In the genomic region with DNA sequence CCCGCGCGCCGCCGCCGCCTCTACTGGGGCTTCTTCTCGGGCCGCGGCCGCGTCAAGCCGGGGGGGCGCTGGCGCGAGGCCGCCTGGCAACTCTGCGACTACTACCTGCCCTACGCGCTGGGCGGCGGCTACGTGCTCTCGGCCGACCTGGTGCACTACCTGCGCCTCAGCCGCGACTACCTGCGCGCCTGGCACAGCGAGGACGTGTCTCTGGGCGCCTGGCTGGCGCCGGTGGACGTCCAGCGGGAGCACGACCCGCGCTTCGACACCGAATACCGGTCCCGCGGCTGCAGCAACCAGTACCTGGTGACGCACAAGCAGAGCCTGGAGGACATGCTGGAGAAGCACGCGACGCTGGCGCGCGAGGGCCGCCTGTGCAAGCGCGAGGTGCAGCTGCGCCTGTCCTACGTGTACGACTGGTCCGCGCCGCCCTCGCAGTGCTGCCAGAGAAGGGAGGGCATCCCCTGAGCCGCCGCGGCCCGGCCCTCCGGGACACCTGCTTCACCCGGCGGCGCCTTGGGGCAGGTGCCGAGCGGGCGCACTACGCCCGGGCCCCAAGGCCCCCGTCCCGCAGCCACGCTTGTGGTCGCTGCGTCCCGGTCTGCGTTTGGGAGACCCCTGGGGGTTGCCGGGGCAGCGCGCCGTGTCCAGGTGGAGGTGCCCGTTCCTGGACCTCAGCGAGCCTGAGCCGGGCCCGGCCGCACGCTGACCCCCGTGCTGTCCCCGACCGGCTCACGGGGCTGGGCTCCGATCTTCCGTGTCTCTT, we compare ENCODE assay signal across 10 cellular contexts. TPM values are rescaled to one million over a fixed set of nuclear protein-coding genes. Genes with fewer than 3 reads are reported as not detected.
DNase-seq lines count a peak whose midpoint lies in the region; ATAC-seq and TF ChIP-seq lines count a peak whose summit lies in the region.
"Had no signal": no experiment of that assay in that cellular context is flagged by ENCODE, and none has a peak within 500 bp of the region (broad histone marks: within the 10 kb centered on the region; RNA-seq: fewer than 3 reads in every experiment).

No MANE protein-coding gene starts in this region.

- peak overlapping the region; percentile 82 for H3K4me2 ChIP-seq in DOHH2 (ENCODE audit: low read length)
- H3K4me2 ChIP-seq in PC-3 (ENCODE audit: low read length) = peak overlapping the region; percentile 78

- WGBS in psoas muscle, 3 donors = 80 to 84% (median 81%) methylated on average over 75 to 97 of the region's 97 CpGs

- H3K36me3 ChIP-seq in DOHH2 (ENCODE audit: control insufficient read depth, low read length) (peaks cover 45% of the 10 kb centered on the region), PC-3 (ENCODE audit: low read depth, low read length) (peaks cover 12% of the 10 kb centered on the region), psoas muscle (ENCODE audit: insufficient read depth in 1 of 2, low read depth in 1 of 2) (peaks cover 6 to 11% of the 10 kb centered on the region in 2 donors), WERI-Rb-1 (peaks cover 30% of the 10 kb centered on the region)

- no peak for TF ChIP-seq CTCF in DOHH2 (IDR thresholded peaks at IDR 0.05; ENCODE audit: low read depth, low read length, poor library complexity, severe bottlenecking)
- no peak for TF ChIP-seq CTCF in PC-3 (conservative IDR thresholded peaks at IDR 0.05; ENCODE audit: low read depth, low read length)
- TF ChIP-seq CTCF in epithelial cell of esophagus (IDR thresholded peaks at IDR 0.05; ENCODE audit: insufficient read depth, low read depth, low read length, missing control alignments) = no peak
- no peak for TF ChIP-seq CTCF in psoas muscle (IDR thresholded peaks at IDR 0.05)
- no peak for TF ChIP-seq CTCF in WERI-Rb-1 (IDR thresholded peaks at IDR 0.05; ENCODE audit: low read depth, low read length)

- no peaks in the 10 kb centered on the region for H3K9me3 ChIP-seq in DOHH2 (ENCODE audit: control insufficient read depth, insufficient read depth, low read length)
- H3K9me3 ChIP-seq in PC-3 (ENCODE audit: low read length) = no peaks in the 10 kb centered on the region
- H3K9me3 ChIP-seq in psoas muscle = peaks cover 7% of the 10 kb centered on the region
- no peaks in the 10 kb centered on the region for H3K9me3 ChIP-seq in WERI-Rb-1 (ENCODE audit: severe bottlenecking)

- CTCF ChIA-PET in PC-3 (lab: Charles Lee) = no interaction called here

- POLR2A ChIA-PET in PC-3 (lab: Charles Lee; ENCODE audit: unreplicated experiment) = no interaction called here

- H3K27me3 ChIP-seq in DOHH2 (ENCODE audit: control insufficient read depth, low read length) = peaks cover 5% of the 10 kb centered on the region
- no peaks in the 10 kb centered on the region for H3K27me3 ChIP-seq in PC-3 (ENCODE audit: low read length)
- peaks cover 0 to 7% (median 0%) of the 10 kb centered on the region in 3 donors for H3K27me3 ChIP-seq in psoas muscle (ENCODE audit: insufficient read depth in 3 of 3, low read length in 2 of 3)
- no peaks in the 10 kb centered on the region for H3K27me3 ChIP-seq in WERI-Rb-1 (ENCODE audit: insufficient read depth, low read depth, severe bottlenecking)

- H4K20me1 ChIP-seq in DOHH2 (ENCODE audit: control insufficient read depth, insufficient read depth, low read depth, low read length) = no peaks in the 10 kb centered on the region; the same call in 1 of the 2 replicates
- peaks cover 18% of the 10 kb centered on the region for H4K20me1 ChIP-seq in PC-3 (ENCODE audit: low read length)

- H3K9me2 ChIP-seq in DOHH2 (replicated peaks; ENCODE audit: control insufficient read depth, low read length) (no peaks in the 10 kb centered on the region), PC-3 (replicated peaks; ENCODE audit: low read length) (no peaks in the 10 kb centered on the region)

- peak overlapping the region; percentile 66 for H3K4me3 ChIP-seq in DOHH2 (ENCODE audit: low read length)
- peak overlapping the region; percentile 65 for H3K4me3 ChIP-seq in PC-3 (ENCODE audit: low read length)
- H3K4me3 ChIP-seq in epithelial cell of esophagus (ENCODE audit: low read length) = peak overlapping the region; percentile 19
- peak overlapping the region; percentile 57 for H3K4me3 ChIP-seq in psoas muscle
- H3K4me3 ChIP-seq in WERI-Rb-1 (ENCODE audit: low read depth, low read length) = no peak overlapping the region

- intact Hi-C loops in PC-3 (cut with micrococcal nuclease) (no loop called here), psoas muscle (cut with DNase I) (loop anchor here (5.0 kb wide), 1 partner anchor 39 kb away; a partner anchor contains a TSS)

- DNase-seq in PC-3 (peak; percentile 31), epithelial cell of esophagus (ENCODE audit: low read depth) (no peak), psoas muscle (no peak), NCI-H2029 treated with DMSO at 0.1 percent for 48 hours (lab: John Stamatoyannopoulos, UW) (no peak), WERI-Rb-1 (no peak), NK-92 (lab: John Stamatoyannopoulos, UW; ENCODE audit: unreplicated experiment) (no peak)
- DNase-seq: NCI-H774; stimulated activated CD4-positive, alpha-beta T cell treated with anti-CD3 and anti-CD28 coated beads, Interleukin-2, amount 100 ng/mL, for 48 hours had no signal

- BruUV-seq in PC-3 (replicated peaks; lab: Mats Ljungman, UMichigan) = no TSS peak

- H3K27ac ChIP-seq in DOHH2 (ENCODE audit: low read depth, low read length) (no peak overlapping the region), PC-3 (ENCODE audit: low read length) (peak overlapping the region; percentile 2; the same call in 1 of the 2 replicates), psoas muscle (no peak overlapping the region), WERI-Rb-1 (no peak overlapping the region)

- H3F3A ChIP-seq in DOHH2 (ENCODE audit: control insufficient read depth, insufficient read depth) (no peaks in the 10 kb centered on the region), PC-3 (ENCODE audit: low read length, unreplicated experiment) (no peaks in the 10 kb centered on the region)

- H3K4me1 ChIP-seq in DOHH2 (ENCODE audit: control insufficient read depth, low read length) (peaks cover 26% of the 10 kb centered on the region), PC-3 (ENCODE audit: insufficient read depth, low read length) (peaks cover 50% of the 10 kb centered on the region), psoas muscle (peaks cover 24% of the 10 kb centered on the region)

- H2AFZ ChIP-seq in PC-3 (ENCODE audit: low read length) = no peak overlapping the region

- ATAC-seq in PC-3 (no peak), psoas muscle (no peak), GM19035 (IDR thresholded peaks at IDR 0.05; ENCODE audit: unreplicated experiment) (no peak)

- H3K9ac ChIP-seq in PC-3 (ENCODE audit: low read length) = peak overlapping the region; percentile 52

- peaks cover 71% of the 10 kb centered on the region for H3K79me2 ChIP-seq in DOHH2 (ENCODE audit: control insufficient read depth, low read length)
- H3K79me2 ChIP-seq in PC-3 (ENCODE audit: low read length) = peaks cover 72% of the 10 kb centered on the region

RNA-seq across cellular contexts. Expression of a gene that starts 0.9 kb away (rescaled TPM):
- total RNA-seq in PC-3 (2014; rRNA removed) (74.0 and 92.2 TPM in 2 replicates), psoas muscle (10 to 100 TPM in 3 of 4 donors, 1 to 10 TPM in 1; 8.9 to 13.7 (median 11.1) TPM)
- polyA plus RNA-seq in psoas muscle = 10 to 100 TPM in 2 of 3 donors, 1 to 10 TPM in 1; 7.7 to 30.3 (median 15.6) TPM

RNA-seq across cellular contexts. Expression of a gene that starts 1.2 kb away (rescaled TPM):
- 254 and 317 TPM in 2 replicates for total RNA-seq in PC-3 (2014; rRNA removed)
- total RNA-seq in psoas muscle = 100 to 1,000 TPM in 1 of 4 donors, 10 to 100 TPM in 3; 70.6 to 109 (median 82.5) TPM
- 100 to 1,000 TPM in 2 of 3 donors, 10 to 100 TPM in 1; 67.5 to 129 (median 108) TPM for polyA plus RNA-seq in psoas muscle

RNA-seq across cellular contexts. Expression of a gene that starts 13.5 kb away (rescaled TPM):
- total RNA-seq in PC-3 (2014; rRNA removed) (2.8 and 3.9 TPM in 2 replicates), psoas muscle (1 to 10 TPM in 2 of 4 donors, under 1 TPM in 2; 0.75 to 1.4 (median 1.0) TPM)
- polyA plus RNA-seq in psoas muscle = under 1 TPM; 0.13 to 0.98 (median 0.36) TPM

RNA-seq across cellular contexts. Expression of a gene that starts 19.0 kb away (rescaled TPM):
- total RNA-seq in PC-3 (2014; rRNA removed) = 0.11 and 0.17 TPM in 2 replicates
- total RNA-seq in psoas muscle = 1 to 10 TPM; 1.4 to 4.6 (median 3.7) TPM
- 1 to 10 TPM; 1.7 to 3.8 (median 2.6) TPM for polyA plus RNA-seq in psoas muscle

RNA-seq across cellular contexts. Expression of a gene that starts 26.6 kb away (rescaled TPM):
- total RNA-seq in PC-3 (2014; rRNA removed) (87.2 and 120 TPM in 2 replicates), psoas muscle (under 1 TPM in 1 of 4 donors, not detected in 3; 0.27 TPM)
- under 1 TPM; 0.04 to 0.76 (median 0.13) TPM for polyA plus RNA-seq in psoas muscle
